ENCODE assay signal across 9 cellular contexts in the genomic region with DNA sequence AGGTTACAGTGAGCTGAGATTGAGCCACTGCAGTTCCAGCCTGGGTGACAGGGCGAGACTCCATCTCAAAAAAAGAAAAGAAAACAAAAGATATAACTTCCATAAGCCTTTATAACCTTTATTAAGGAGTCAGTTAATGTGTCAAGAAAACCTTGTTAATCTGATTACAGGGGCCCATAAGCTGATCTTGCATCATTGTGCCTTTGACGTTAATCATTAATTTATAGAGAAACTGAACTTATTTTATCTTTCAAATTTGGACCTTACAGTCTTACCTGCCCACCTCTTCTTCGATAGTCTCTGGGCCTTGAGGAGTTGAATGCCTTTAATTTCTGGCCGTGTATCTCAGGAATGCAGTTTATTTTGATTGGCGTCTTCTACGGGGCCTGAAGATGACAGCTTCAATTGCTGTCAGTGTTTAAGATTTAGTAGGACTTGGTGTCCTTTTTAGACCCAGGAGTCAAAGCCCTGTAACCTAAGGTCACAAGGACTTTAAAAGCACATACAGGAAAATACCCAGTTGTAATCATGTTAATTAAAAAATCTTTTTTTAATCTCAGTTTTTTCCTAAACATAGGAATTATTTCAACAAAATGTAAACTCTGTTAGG. TPM values are rescaled to one million over a fixed set of nuclear protein-coding genes. Genes with fewer than 3 reads are reported as not detected.
"Had no signal": no experiment of that assay in that cellular context is flagged by ENCODE, and none has a peak within 500 bp of the region (broad histone marks: within the 10 kb centered on the region; RNA-seq: fewer than 3 reads in every experiment).

No MANE protein-coding gene starts in this region.

- H3K4me1 Mint-ChIP-seq: GM23338, H9 had no signal

- H3K27ac ChIP-seq: HL-60 had no signal

- DNase-seq: H9, HCEC 1CT, IMR-90, KBM-7 had no signal

- H3K27ac Mint-ChIP-seq: GM23338, H9 had no signal

- H2AFZ ChIP-seq: GM23338 had no signal

- FAIRE-seq: H1, H54 had no signal

- H3K4me3 ChIP-seq: GM23338 had no signal

- ATAC-seq: GM23338 had no signal

- H3K4me2 ChIP-seq: GM23338 had no signal

- H3K4me3 Mint-ChIP-seq: GM23338, H9 had no signal

RNA-seq across cellular contexts. Expression of gene KIAA0319, which starts 26.7 kb away (rescaled TPM):
- total RNA-seq: HT1080, IMR-90 had no signal
- polyA plus RNA-seq: IMR-90 had no signal
